10 cellular contexts compared by ENCODE assay signal in the genomic region with DNA sequence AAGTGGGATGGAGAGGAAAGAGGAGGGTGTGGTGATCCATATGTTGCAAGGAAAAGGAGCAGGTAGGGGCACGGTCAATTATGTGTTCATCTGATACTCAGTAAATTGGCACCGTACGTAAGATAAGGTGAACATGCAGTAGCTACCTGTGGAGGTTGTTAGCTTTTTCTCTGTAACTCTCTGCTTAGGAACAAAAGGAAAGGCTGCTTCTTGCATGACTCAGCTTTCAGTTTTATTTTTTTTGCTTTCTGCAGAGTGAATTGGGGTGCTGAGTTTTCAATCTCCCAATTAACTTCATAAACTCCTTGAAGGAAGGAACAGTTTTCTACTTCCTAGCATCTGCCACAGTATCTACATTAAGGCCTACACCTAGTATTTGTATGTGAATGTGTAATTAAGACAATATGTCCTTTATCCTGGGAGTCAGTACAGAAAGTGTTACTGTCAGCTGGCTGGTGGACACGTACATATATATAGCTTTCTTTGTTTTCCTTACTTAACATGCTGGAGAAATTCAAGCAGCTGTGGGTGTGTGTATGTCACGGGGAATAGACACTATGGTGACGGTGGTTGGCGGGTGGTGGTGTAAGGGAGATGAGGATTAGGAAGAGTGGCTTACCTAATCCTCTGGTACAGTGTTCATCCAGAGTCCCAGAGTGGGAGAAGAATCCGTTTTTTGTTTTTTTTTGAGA. TPM values are rescaled to one million over a fixed set of nuclear protein-coding genes. Genes with fewer than 3 reads are reported as not detected.
DNase-seq lines count a peak whose midpoint lies in the region; ATAC-seq and TF ChIP-seq lines count a peak whose summit lies in the region.
"Had no signal": no experiment of that assay in that cellular context is flagged by ENCODE, and none has a peak within 500 bp of the region (broad histone marks: within the 10 kb centered on the region; RNA-seq: fewer than 3 reads in every experiment).

No MANE protein-coding gene starts in this region.

- ATAC-seq in GM19328 (IDR thresholded peaks at IDR 0.05; ENCODE audit: unreplicated experiment): no peak
- no peak for ATAC-seq in GM21717 (IDR thresholded peaks at IDR 0.05; ENCODE audit: unreplicated experiment)

- no peak overlapping the region for H3K4me3 Mint-ChIP-seq in activated T-helper 2 cell treated with anti-CD3 and anti-CD28 coated beads, Interferon-gamma antibody, Interleukin-2, Interleukin-4, amounts not matched to agents 10 μg/mL and 5 μg/mL and 100 μg/mL, durations not matched to agents 14 hours and 24 hours and 36 hours (ENCODE audit: low read depth)
- H3K4me3 Mint-ChIP-seq in type B pancreatic cell: no peak overlapping the region

- no peak overlapping the region for H3K4me3 ChIP-seq in right atrium auricular region
- H3K4me3 ChIP-seq in hepatocyte: no peak overlapping the region

- H3K27ac ChIP-seq in right atrium auricular region (peak overlapping the region; percentile 9 to 77), hepatocyte (no peak overlapping the region)

- H3K4me1 ChIP-seq in right atrium auricular region (peaks cover 0 to 10% of the 10 kb centered on the region in 2 donors), hepatocyte (ENCODE audit: insufficient read depth) (no peaks in the 10 kb centered on the region)

- no peaks in the 10 kb centered on the region for H3K36me3 Mint-ChIP-seq in activated T-helper 2 cell treated with anti-CD3 and anti-CD28 coated beads, Interferon-gamma antibody, Interleukin-2, Interleukin-4, amounts not matched to agents 10 μg/mL and 5 μg/mL and 100 μg/mL, durations not matched to agents 14 hours and 24 hours and 36 hours (ENCODE audit: low read depth)
- H3K36me3 Mint-ChIP-seq in type B pancreatic cell: no peaks in the 10 kb centered on the region

- H3K9me2 ChIP-seq in hepatocyte (replicated peaks; ENCODE audit: insufficient read depth): no peaks in the 10 kb centered on the region

- H3K27me3 ChIP-seq in right atrium auricular region: no peaks in the 10 kb centered on the region
- H3K27me3 ChIP-seq in hepatocyte: no peaks in the 10 kb centered on the region

- no peaks in the 10 kb centered on the region for H3K9me3 ChIP-seq in right atrium auricular region
- H3K9me3 ChIP-seq in hepatocyte (ENCODE audit: low read depth): no peaks in the 10 kb centered on the region

- no peaks in the 10 kb centered on the region for H3K79me2 ChIP-seq in hepatocyte

- DNase-seq in right atrium auricular region (ENCODE audit: low spot score) (no peak), cardiac septum (ENCODE audit: low spot score) (no peak), hepatocyte (ENCODE audit: low spot score) (no peak), type B pancreatic cell (ENCODE audit: extremely low spot score, unreplicated experiment) (no peak)
- DNase-seq in activated T-helper 2 cell treated with anti-CD3 and anti-CD28 coated beads, Interferon-gamma antibody, Interleukin-2, Interleukin-4, amounts not matched to agents 10 μg/mL and 5 μg/mL and 100 μg/mL, durations not matched to agents 14 hours and 24 hours and 36 hours (ENCODE audit: low spot score): no peak
- no peak for DNase-seq in activated naive CD4-positive, alpha-beta T cell treated with anti-CD3 and anti-CD28 coated beads, Interleukin-2, amount 50 U/mL, for 16 hours
- DNase-seq: activated CD4-positive, alpha-beta T cell treated with anti-CD3 and anti-CD28 coated beads, Interleukin-2, amount 50 U/mL, for 1 hour; stimulated activated CD4-positive, alpha-beta T cell treated with anti-CD3 and anti-CD28 coated beads, Interleukin-4, amount 100 ng/mL, for 1 hour had no signal

- peak overlapping the region; percentile 1 for H2AFZ ChIP-seq in hepatocyte

- peak overlapping the region; percentile 3 for H3K4me2 ChIP-seq in hepatocyte

- H3K4me1 Mint-ChIP-seq in activated T-helper 2 cell treated with anti-CD3 and anti-CD28 coated beads, Interferon-gamma antibody, Interleukin-2, Interleukin-4, amounts not matched to agents 10 μg/mL and 5 μg/mL and 100 μg/mL, durations not matched to agents 14 hours and 24 hours and 36 hours (ENCODE audit: low read depth): peaks cover 29% of the 10 kb centered on the region
- H3K4me1 Mint-ChIP-seq in type B pancreatic cell (ENCODE audit: unreplicated experiment): peaks cover 5% of the 10 kb centered on the region

- intact Hi-C loops in cardiac septum (cut with DNase I): no loop called here
- intact Hi-C loops in activated T-helper 2 cell treated with anti-CD3 and anti-CD28 coated beads, Interferon-gamma antibody, Interleukin-2, Interleukin-4, amounts not matched to agents 10 μg/mL and 5 μg/mL and 100 μg/mL, durations not matched to agents 14 hours and 24 hours and 36 hours (cut with micrococcal nuclease): loop anchor here (2.0 kb wide), 1 partner anchor 38 kb away; no protein-coding TSS in a partner anchor

- H4K20me1 ChIP-seq in hepatocyte (ENCODE audit: insufficient read depth, poor library complexity, severe bottlenecking): no peaks in the 10 kb centered on the region

- no peak for TF ChIP-seq CTCF in right atrium auricular region (IDR thresholded peaks at IDR 0.05)
- TF ChIP-seq CTCF in hepatocyte (IDR thresholded peaks at IDR 0.05; ENCODE audit: poor library complexity): no peak
- TF ChIP-seq CTCF in type B pancreatic cell (conservative IDR thresholded peaks at IDR 0.05): no peak

- H3K9me3 Mint-ChIP-seq in activated T-helper 2 cell treated with anti-CD3 and anti-CD28 coated beads, Interferon-gamma antibody, Interleukin-2, Interleukin-4, amounts not matched to agents 10 μg/mL and 5 μg/mL and 100 μg/mL, durations not matched to agents 14 hours and 24 hours and 36 hours: peaks cover 4% of the 10 kb centered on the region
- H3K9me3 Mint-ChIP-seq in type B pancreatic cell: no peaks in the 10 kb centered on the region

- H3K36me3 ChIP-seq in right atrium auricular region (no peaks in the 10 kb centered on the region), hepatocyte (replicated peaks; ENCODE audit: insufficient read depth, low read depth) (no peaks in the 10 kb centered on the region)

- H3K27ac Mint-ChIP-seq in activated T-helper 2 cell treated with anti-CD3 and anti-CD28 coated beads, Interferon-gamma antibody, Interleukin-2, Interleukin-4, amounts not matched to agents 10 μg/mL and 5 μg/mL and 100 μg/mL, durations not matched to agents 14 hours and 24 hours and 36 hours: peak overlapping the region; percentile 70
- H3K27ac Mint-ChIP-seq in type B pancreatic cell: peak overlapping the region; percentile 52

- 41% methylated on average over 8 of the region's 8 CpGs for WGBS in hepatocyte (ENCODE audit: low lambda C conversion rate, missing lambda C conversion rate)

- H3K27me3 Mint-ChIP-seq in activated T-helper 2 cell treated with anti-CD3 and anti-CD28 coated beads, Interferon-gamma antibody, Interleukin-2, Interleukin-4, amounts not matched to agents 10 μg/mL and 5 μg/mL and 100 μg/mL, durations not matched to agents 14 hours and 24 hours and 36 hours (ENCODE audit: low read depth): no peaks in the 10 kb centered on the region
- peaks cover 7% of the 10 kb centered on the region for H3K27me3 Mint-ChIP-seq in type B pancreatic cell

RNA-seq across cellular contexts. Expression of gene WNK1, which starts 40.1 kb away (rescaled TPM):
- 100 to 1,000 TPM; 195 to 215 TPM for total RNA-seq in right atrium auricular region
- 227 TPM for total RNA-seq in cardiac septum
- 146 and 157 TPM in 2 replicates for total RNA-seq in activated T-helper 2 cell treated with anti-CD3 and anti-CD28 coated beads, Interferon-gamma antibody, Interleukin-2, Interleukin-4, amounts not matched to agents 10 μg/mL and 5 μg/mL and 100 μg/mL, durations not matched to agents 14 hours and 24 hours and 36 hours
- total RNA-seq in hepatocyte: 62.6 and 63.7 TPM in 2 replicates
- polyA plus RNA-seq in hepatocyte: 51.2 and 58.5 TPM in 2 replicates
- 132 and 209 TPM in 2 replicates for total RNA-seq in type B pancreatic cell (ENCODE audit: low replicate concordance)

RNA-seq across cellular contexts. Expression of gene NINJ2, which starts 49.1 kb away (rescaled TPM):
- total RNA-seq in right atrium auricular region (1 to 10 TPM; 5.4 to 8.8 TPM), cardiac septum (3.9 TPM), hepatocyte (0.70 and 0.92 TPM in 2 replicates), type B pancreatic cell (ENCODE audit: low replicate concordance) (1.2 TPM in 1 of 2 replicates, not detected in the other)
- total RNA-seq in activated T-helper 2 cell treated with anti-CD3 and anti-CD28 coated beads, Interferon-gamma antibody, Interleukin-2, Interleukin-4, amounts not matched to agents 10 μg/mL and 5 μg/mL and 100 μg/mL, durations not matched to agents 14 hours and 24 hours and 36 hours: 3.1 and 4.6 TPM in 2 replicates
- polyA plus RNA-seq in hepatocyte: 2.1 and 3.9 TPM in 2 replicates
